In genomic region chr2:9145109-9145751, GRCh38 we compare ENCODE assay signal across 16 cellular contexts.
A peak's percentile ranks its signal among the peaks of the same experiment; 100 is the strongest.
DNase-seq lines count a peak whose midpoint lies in the region; ATAC-seq and TF ChIP-seq lines count a peak whose summit lies in the region.
"Had no signal": no experiment of that assay in that cellular context is flagged by ENCODE, and none has a peak within 500 bp of the region (broad histone marks: within the 10 kb centered on the region; RNA-seq: fewer than 3 reads in every experiment).

No MANE protein-coding gene starts in this region.

- in situ Hi-C loops in GM23248 (cut with MboI): no loop called here

- ATAC-seq in right cardiac atrium (peak in 1 of 2 donors; percentile 6), thoracic aorta (ENCODE audit: insufficient number of reproducible peaks, low FRiP score, low read depth) (no peak)
- ATAC-seq: activated CD4-positive, alpha-beta T cell treated with anti-CD3 and anti-CD28 coated beads for 36 hours had no signal

- H3K36me3 Mint-ChIP-seq in activated T-cell treated with anti-CD3 and anti-CD28 coated beads, Interleukin-2, amount 50 U/mL, for 24 hours (ENCODE audit: low read depth): no peaks in the 10 kb centered on the region
- H3K36me3 Mint-ChIP-seq: brain, type B pancreatic cell had no signal

- H3K4me2 ChIP-seq in GM23248 (ENCODE audit: unreplicated experiment): no peak overlapping the region
- H3K4me2 ChIP-seq: KMS-11 had no signal

- H4K20me1 ChIP-seq in GM23248 (ENCODE audit: insufficient read depth): no peaks in the 10 kb centered on the region

- H3K27ac Mint-ChIP-seq in activated T-cell treated with anti-CD3 and anti-CD28 coated beads, Interleukin-2, amount 50 U/mL, for 24 hours: no peak overlapping the region
- H3K27ac Mint-ChIP-seq: activated CD4-positive, alpha-beta T cell treated with anti-CD3 and anti-CD28 coated beads for 36 hours had no signal

- no peaks in the 10 kb centered on the region for H3K27me3 ChIP-seq in GM23248 (replicated peaks; ENCODE audit: insufficient read depth)
- H3K27me3 ChIP-seq in adrenal gland: no peaks in the 10 kb centered on the region
- no peaks in the 10 kb centered on the region for H3K27me3 ChIP-seq in right cardiac atrium (ENCODE audit: control insufficient read depth, insufficient read depth)
- H3K27me3 ChIP-seq in thoracic aorta (replicated peaks; ENCODE audit: insufficient read depth): no peaks in the 10 kb centered on the region

- H3K9me3 Mint-ChIP-seq in activated T-cell treated with anti-CD3 and anti-CD28 coated beads, Interleukin-2, amount 50 U/mL, for 24 hours: no peaks in the 10 kb centered on the region
- H3K9me3 Mint-ChIP-seq: type B pancreatic cell had no signal

- H3K4me1 Mint-ChIP-seq in activated T-cell treated with anti-CD3 and anti-CD28 coated beads, Interleukin-2, amount 50 U/mL, for 24 hours (ENCODE audit: low read depth): peaks cover 4% of the 10 kb centered on the region
- H3K4me1 Mint-ChIP-seq: activated CD4-positive, alpha-beta T cell treated with anti-CD3 and anti-CD28 coated beads for 36 hours had no signal

- H3K27ac ChIP-seq in GM23248 (peak overlapping the region; percentile 37; the same call in 1 of the 2 replicates), adrenal gland (no peak overlapping the region), right cardiac atrium (ENCODE audit: low read length) (no peak overlapping the region), thoracic aorta (no peak overlapping the region)
- H3K27ac ChIP-seq: KMS-11 had no signal

- peaks cover 14% of the 10 kb centered on the region for H3K27me3 Mint-ChIP-seq in activated T-cell treated with anti-CD3 and anti-CD28 coated beads, Interleukin-2, amount 50 U/mL, for 24 hours

- H3K9ac ChIP-seq in GM23248: peak overlapping the region; percentile 51; the same call in 1 of the 2 replicates
- H3K9ac ChIP-seq: KMS-11 had no signal

- peaks cover 14% of the 10 kb centered on the region; the same call in 1 of the 2 replicates for H3F3A ChIP-seq in GM23248 (ENCODE audit: insufficient read depth)

- H3K9me3 ChIP-seq in GM23248 (ENCODE audit: low read depth) (no peaks in the 10 kb centered on the region), adrenal gland (replicated peaks in 1 of 3) (no peaks in the 10 kb centered on the region), right cardiac atrium (ENCODE audit: control insufficient read depth, low read length) (no peaks in the 10 kb centered on the region), thoracic aorta (no peaks in the 10 kb centered on the region)

- peak overlapping the region; percentile 54 for H2AFZ ChIP-seq in GM23248

- no peaks in the 10 kb centered on the region for H3K9me2 ChIP-seq in GM23248 (ENCODE audit: insufficient read depth)

- intact Hi-C loops in adrenal gland (cut with DNase I) (loop anchor here in 1 of 2 donors (10.0 kb wide), 1 partner anchor 270 kb away; no protein-coding TSS in a partner anchor), right cardiac atrium (cut with DNase I) (loop anchor here in 2 of 4 donors (10.0 kb wide), 2 partner anchors 60 to 200 kb away; partner anchors contain the start of gene ASAP2 (in 1 of the 2))

- WGBS in GM23248 (ENCODE audit: low coverage in 1 of 2, low lambda C conversion rate in 2 of 2, missing lambda C conversion rate in 2 of 2), 2 experiments: 49 to 52% methylated on average over 12 to 13 of the region's 13 CpGs
- WGBS in adrenal gland, 4 donors: 62 to 67% (median 63%) methylated on average over 13 of the region's 13 CpGs
- WGBS in right cardiac atrium: 68% methylated on average over 13 of the region's 13 CpGs

- H3K4me1 ChIP-seq in GM23248 (ENCODE audit: insufficient read depth) (peaks cover 31% of the 10 kb centered on the region), adrenal gland (replicated peaks in 1 of 2) (peaks cover 0 to 6% of the 10 kb centered on the region in 2 donors), right cardiac atrium (ENCODE audit: control insufficient read depth, insufficient read depth, low read length) (no peaks in the 10 kb centered on the region), thoracic aorta (ENCODE audit: control insufficient read depth in 1 of 2, low read depth in 2 of 2) (peaks cover 4 to 35% of the 10 kb centered on the region in 2 donors)

- no peaks in the 10 kb centered on the region for H3K79me2 ChIP-seq in GM23248 (ENCODE audit: insufficient read depth)

- peak; percentile 87 for DNase-seq in GM23248
- DNase-seq in adrenal gland: peak in 6 of 7 donors; percentile 24 to 64 (median 34)
- peak in 2 of 3 donors; percentile 65 to 70 for DNase-seq in right cardiac atrium
- peak; percentile 47 for DNase-seq in thoracic aorta (ENCODE audit: low spot score)
- no peak for DNase-seq in activated T-cell treated with anti-CD3 and anti-CD28 coated beads, Interleukin-2, amount 50 U/mL, for 24 hours
- DNase-seq in epidermal melanocyte (ENCODE audit: insufficient read length, low spot score): no peak
- no peak for DNase-seq in mesenteric fat pad (ENCODE audit: low spot score)
- DNase-seq in amniotic stem cell (lab: John Stamatoyannopoulos, UW): no peak
- DNase-seq: activated CD4-positive, alpha-beta T cell treated with anti-CD3 and anti-CD28 coated beads for 36 hours; NCI-H2081; NK-92 treated with Interleukin-12 subunit alpha and Interleukin-12 subunit beta, amount 100 ng/mL, for 24 hours; stimulated activated CD4-positive, alpha-beta T cell treated with anti-CD3 and anti-CD28 coated beads, Interleukin-12 subunit alpha, Interleukin-12 subunit beta, amount 100 ng/mL, for 4 hours; T-helper 1 cell had no signal

- TF ChIP-seq CTCF in adrenal gland (IDR thresholded peaks at IDR 0.05) (no peak), thoracic aorta (IDR thresholded peaks at IDR 0.05) (no peak)

- no peaks in the 10 kb centered on the region for H3K36me3 ChIP-seq in GM23248 (ENCODE audit: low read depth)
- no peaks in the 10 kb centered on the region for H3K36me3 ChIP-seq in adrenal gland (replicated peaks in 1 of 2)
- H3K36me3 ChIP-seq in thoracic aorta: no peaks in the 10 kb centered on the region

- H3K4me3 Mint-ChIP-seq in activated T-cell treated with anti-CD3 and anti-CD28 coated beads, Interleukin-2, amount 50 U/mL, for 24 hours: no peak overlapping the region
- H3K4me3 Mint-ChIP-seq: activated CD4-positive, alpha-beta T cell treated with anti-CD3 and anti-CD28 coated beads for 36 hours; brain; type B pancreatic cell had no signal

- H3K4me3 ChIP-seq in GM23248 (no peak overlapping the region), adrenal gland (no peak overlapping the region), right cardiac atrium (ENCODE audit: low read length) (no peak overlapping the region), thoracic aorta (no peak overlapping the region)

- no peak for TF ChIP-seq POLR2A in adrenal gland (IDR thresholded peaks at IDR 0.05)

Comparison
In these comparisons a context has a peak if more than half of its experiments do, and no peak if none do; other contexts are left out.
1. DNase-seq: peak in GM23248 (single experiment), adrenal gland (6 of 7), right cardiac atrium (2 of 3) and thoracic aorta (single experiment); none in activated T-cell treated with anti-CD3 and anti-CD28 coated beads, Interleukin-2, amount 50 U/mL, for 24 hours (single experiment), epidermal melanocyte (single experiment), mesenteric fat pad (single experiment) and amniotic stem cell (single experiment).